In the genomic region with DNA sequence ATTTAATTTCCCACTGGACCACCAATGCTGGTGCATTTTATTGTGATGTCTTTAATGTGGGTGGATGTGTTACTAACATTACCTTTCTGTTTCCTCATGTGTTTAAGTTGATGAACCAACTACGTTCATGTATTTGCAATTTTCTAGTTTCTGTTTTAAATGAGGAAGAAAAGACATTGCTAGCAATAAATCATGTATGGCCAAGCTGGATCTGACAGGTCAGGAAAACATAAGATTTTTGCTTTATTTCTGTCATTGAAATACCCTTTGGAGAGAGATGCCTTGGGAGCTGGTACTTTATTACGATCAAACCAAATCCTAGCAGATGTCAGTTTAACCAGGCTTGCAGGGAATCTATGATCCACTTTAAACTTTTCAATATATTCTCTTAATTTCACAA, we compare ENCODE assay signal across 27 cellular contexts.
"Had no signal": no experiment of that assay in that cellular context is flagged by ENCODE, and none has a peak within 500 bp of the region (broad histone marks: within the 10 kb centered on the region; RNA-seq: fewer than 3 reads in every experiment).

No MANE protein-coding gene starts in this region.

- H3K36me3 ChIP-seq: MG63, SJSA1 had no signal

- DNase-seq: IMR-90, Karpas-422, KG1, MG63, NCI-H1092, NCI-H1105 treated with DMSO at 0.1 percent for 48 hours, NCI-H1417 treated with DMSO at 0.1 percent for 48 hours, NCI-H146, NCI-H1694 treated with DMSO at 0.1 percent for 48 hours, NCI-H1930, NCI-H2081, NCI-H2107, NCI-H226, NCI-H446, NCI-H510A, NCI-H524 treated with DMSO at 0.1 percent for 48 hours, NCI-H69, NCI-H774, Right ventricle myocardium superior, RPMI8226, SIG-M5, SW 1271, T-cell had no signal

- H3K9me3 ChIP-seq: MG63, SJSA1 had no signal

- H3K4me3 ChIP-seq: MG63, SJSA1, SK-N-MC had no signal

- H3K27me3 ChIP-seq: MG63, SJSA1 had no signal

- H3K27ac ChIP-seq: SJSA1, SK-N-MC had no signal

- FAIRE-seq: HepG2, RCC 7860 had no signal

- ATAC-seq: HepG2, T-cell had no signal
